17 cellular contexts compared by ENCODE assay signal in genomic region chr13:78762825-78763224, GRCh38.
DNase-seq lines count a peak whose midpoint lies in the region; ATAC-seq, FAIRE-seq and TF ChIP-seq lines count a peak whose summit lies in the region.
"Had no signal": no experiment of that assay in that cellular context is flagged by ENCODE, and none has a peak within 500 bp of the region (broad histone marks: within the 10 kb centered on the region; RNA-seq: fewer than 3 reads in every experiment).

No MANE protein-coding gene starts in this region.

- no peak for TF ChIP-seq CTCF in bronchial epithelial cell (IDR thresholded peaks at IDR 0.05; ENCODE audit: insufficient read depth, low read length, severe bottlenecking)

- no peaks in the 10 kb centered on the region for H3K36me3 ChIP-seq in bronchial epithelial cell (ENCODE audit: control insufficient read depth, insufficient read depth, low read length)

- ATAC-seq in HG02840 (IDR thresholded peaks at IDR 0.05; ENCODE audit: low FRiP score, unreplicated experiment), result no peak

- no peaks in the 10 kb centered on the region for H3K27me3 ChIP-seq in bronchial epithelial cell (ENCODE audit: control insufficient read depth, insufficient read depth, low read length)

- no peak for FAIRE-seq in bronchial epithelial cell (lab: Jason Lieb, UNC)
- FAIRE-seq: G401.6, GM12892 had no signal

- H3K4me3 ChIP-seq in bronchial epithelial cell (ENCODE audit: low read depth, low read length), result no peak overlapping the region

- DNase-seq in Daoy (ENCODE audit: low read depth), result peak; percentile 17
- DNase-seq in NCI-H146 treated with DMSO at 0.1 percent for 48 hours (lab: John Stamatoyannopoulos, UW; ENCODE audit: unreplicated experiment), result peak; percentile 7
- DNase-seq in bronchial epithelial cell (ENCODE audit: low read depth), result peak; percentile 2
- DNase-seq in lung microvascular endothelial cell (ENCODE audit: low read depth in 2 of 2), result peak; percentile 17 to 19
- DNase-seq in HT-29 (ENCODE audit: low spot score), result no peak
- no peak for DNase-seq in HUDEP-2 (lab: John Stamatoyannopoulos, UW; ENCODE audit: unreplicated experiment in 76 of 76)
- DNase-seq in activated gamma-delta T cell treated with Interleukin-2 at 50 U/mL for 16 hours, result no peak
- DNase-seq: C1 segment of cervical spinal cord; Calu3; CD4-positive, alpha-beta T cell; DMS79; EL; GOT3; H9 had no signal

Comparison
In these comparisons a context has a peak if more than half of its experiments do, and no peak if none do; other contexts are left out.
1. DNase-seq: peak in Daoy (single experiment), NCI-H146 treated with DMSO at 0.1 percent for 48 hours (single experiment), bronchial epithelial cell (single experiment) and lung microvascular endothelial cell (2 of 2); none in HT-29 (single experiment), HUDEP-2 (0 of 76) and activated gamma-delta T cell treated with Interleukin-2 at 50 U/mL for 16 hours (single experiment).